In the genomic region with DNA sequence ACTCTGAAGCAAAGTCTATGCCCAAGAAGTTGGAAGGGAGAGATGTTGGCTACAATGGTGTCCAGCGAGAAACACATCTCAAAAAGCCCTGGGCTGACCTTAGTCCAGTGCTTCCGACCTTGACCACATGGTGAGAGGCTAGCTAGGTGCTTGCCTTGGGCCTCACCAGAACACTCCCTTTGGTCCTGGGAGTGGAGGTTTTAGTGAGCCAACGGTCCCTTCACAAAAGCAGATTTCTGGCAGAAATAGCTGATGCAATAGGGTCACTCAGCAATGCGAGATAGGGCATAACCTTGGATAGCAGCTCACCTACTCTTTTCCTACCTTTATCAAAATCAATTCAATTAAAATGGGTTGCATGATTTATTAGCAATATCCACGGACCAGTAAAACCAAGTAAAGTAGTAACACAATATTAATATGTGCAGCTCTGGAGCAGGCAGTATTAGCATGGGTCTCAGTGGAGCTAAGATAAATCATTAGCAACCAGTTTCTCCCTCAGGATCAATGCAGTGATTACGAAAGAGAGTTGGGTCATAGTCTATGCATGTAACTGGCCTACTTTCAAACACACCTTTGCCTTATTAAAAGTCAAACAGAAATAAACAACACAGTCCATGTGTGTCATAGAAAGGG, we compare ENCODE assay signal across 1 cellular context.
TF ChIP-seq lines count a peak whose summit lies in the region.

No MANE protein-coding gene starts in this region.

TF ChIP-seq in HepG2, 621 proteins besides CTCF, POLR2A, EP300 and RAD21 (continued from another document):
- TF ChIP-seq, protein P1, sequence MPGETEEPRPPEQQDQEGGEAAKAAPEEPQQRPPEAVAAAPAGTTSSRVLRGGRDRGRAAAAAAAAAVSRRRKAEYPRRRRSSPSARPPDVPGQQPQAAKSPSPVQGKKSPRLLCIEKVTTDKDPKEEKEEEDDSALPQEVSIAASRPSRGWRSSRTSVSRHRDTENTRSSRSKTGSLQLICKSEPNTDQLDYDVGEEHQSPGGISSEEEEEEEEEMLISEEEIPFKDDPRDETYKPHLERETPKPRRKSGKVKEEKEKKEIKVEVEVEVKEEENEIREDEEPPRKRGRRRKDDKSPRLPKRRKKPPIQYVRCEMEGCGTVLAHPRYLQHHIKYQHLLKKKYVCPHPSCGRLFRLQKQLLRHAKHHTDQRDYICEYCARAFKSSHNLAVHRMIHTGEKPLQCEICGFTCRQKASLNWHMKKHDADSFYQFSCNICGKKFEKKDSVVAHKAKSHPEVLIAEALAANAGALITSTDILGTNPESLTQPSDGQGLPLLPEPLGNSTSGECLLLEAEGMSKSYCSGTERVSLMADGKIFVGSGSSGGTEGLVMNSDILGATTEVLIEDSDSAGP (CRISPR knock-in tag; IDR thresholded peaks at IDR 0.05; ENCODE audit: borderline replicate concordance), result no peak
- TF ChIP-seq, protein P2, sequence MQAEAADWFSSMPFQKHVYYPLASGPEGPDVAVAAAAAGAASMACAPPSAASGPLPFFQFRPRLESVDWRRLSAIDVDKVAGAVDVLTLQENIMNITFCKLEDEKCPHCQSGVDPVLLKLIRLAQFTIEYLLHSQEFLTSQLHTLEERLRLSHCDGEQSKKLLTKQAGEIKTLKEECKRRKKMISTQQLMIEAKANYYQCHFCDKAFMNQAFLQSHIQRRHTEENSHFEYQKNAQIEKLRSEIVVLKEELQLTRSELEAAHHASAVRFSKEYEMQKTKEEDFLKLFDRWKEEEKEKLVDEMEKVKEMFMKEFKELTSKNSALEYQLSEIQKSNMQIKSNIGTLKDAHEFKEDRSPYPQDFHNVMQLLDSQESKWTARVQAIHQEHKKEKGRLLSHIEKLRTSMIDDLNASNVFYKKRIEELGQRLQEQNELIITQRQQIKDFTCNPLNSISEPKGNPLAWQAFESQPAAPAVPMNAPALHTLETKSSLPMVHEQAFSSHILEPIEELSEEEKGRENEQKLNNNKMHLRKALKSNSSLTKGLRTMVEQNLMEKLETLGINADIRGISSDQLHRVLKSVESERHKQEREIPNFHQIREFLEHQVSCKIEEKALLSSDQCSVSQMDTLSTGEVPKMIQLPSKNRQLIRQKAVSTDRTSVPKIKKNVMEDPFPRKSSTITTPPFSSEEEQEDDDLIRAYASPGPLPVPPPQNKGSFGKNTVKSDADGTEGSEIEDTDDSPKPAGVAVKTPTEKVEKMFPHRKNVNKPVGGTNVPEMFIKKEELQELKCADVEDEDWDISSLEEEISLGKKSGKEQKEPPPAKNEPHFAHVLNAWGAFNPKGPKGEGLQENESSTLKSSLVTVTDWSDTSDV (CRISPR knock-in tag; IDR thresholded peaks at IDR 0.05), result no peak
- TF ChIP-seq, protein P3, sequence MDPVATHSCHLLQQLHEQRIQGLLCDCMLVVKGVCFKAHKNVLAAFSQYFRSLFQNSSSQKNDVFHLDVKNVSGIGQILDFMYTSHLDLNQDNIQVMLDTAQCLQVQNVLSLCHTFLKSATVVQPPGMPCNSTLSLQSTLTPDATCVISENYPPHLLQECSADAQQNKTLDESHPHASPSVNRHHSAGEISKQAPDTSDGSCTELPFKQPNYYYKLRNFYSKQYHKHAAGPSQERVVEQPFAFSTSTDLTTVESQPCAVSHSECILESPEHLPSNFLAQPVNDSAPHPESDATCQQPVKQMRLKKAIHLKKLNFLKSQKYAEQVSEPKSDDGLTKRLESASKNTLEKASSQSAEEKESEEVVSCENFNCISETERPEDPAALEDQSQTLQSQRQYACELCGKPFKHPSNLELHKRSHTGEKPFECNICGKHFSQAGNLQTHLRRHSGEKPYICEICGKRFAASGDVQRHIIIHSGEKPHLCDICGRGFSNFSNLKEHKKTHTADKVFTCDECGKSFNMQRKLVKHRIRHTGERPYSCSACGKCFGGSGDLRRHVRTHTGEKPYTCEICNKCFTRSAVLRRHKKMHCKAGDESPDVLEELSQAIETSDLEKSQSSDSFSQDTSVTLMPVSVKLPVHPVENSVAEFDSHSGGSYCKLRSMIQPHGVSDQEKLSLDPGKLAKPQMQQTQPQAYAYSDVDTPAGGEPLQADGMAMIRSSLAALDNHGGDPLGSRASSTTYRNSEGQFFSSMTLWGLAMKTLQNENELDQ (CRISPR knock-in tag; IDR thresholded peaks at IDR 0.05; ENCODE audit: borderline replicate concordance), result no peak
- TF ChIP-seq FIP1L1 (IDR thresholded peaks at IDR 0.05; ENCODE audit: borderline replicate concordance, insufficient read depth, low read depth, low read length) (no peak), ZKSCAN8 (CRISPR knock-in tag; IDR thresholded peaks at IDR 0.05; ENCODE audit: borderline replicate concordance) (no peak), XRCC5 (optimal IDR thresholded peaks at IDR 0.05; ENCODE audit: low read length) (no peak), ZNF556 (CRISPR knock-in tag; IDR thresholded peaks at IDR 0.05; ENCODE audit: borderline replicate concordance) (no peak), HNF4G (IDR thresholded peaks at IDR 0.05; ENCODE audit: borderline replicate concordance, low read depth, low read length) (peak; percentile 81), HNF4G (CRISPR knock-in tag; IDR thresholded peaks at IDR 0.05; ENCODE audit: borderline replicate concordance, low read depth) (0 out of 2 replicates have a peak, but pooled peaks have one; percentile 31), ZNF34 (CRISPR knock-in tag; IDR thresholded peaks at IDR 0.05; ENCODE audit: borderline replicate concordance) (no peak)
TF ChIP-seq in HepG2: peak in this region for 140.
